8 cellular contexts compared by ENCODE assay signal in the genomic region with DNA sequence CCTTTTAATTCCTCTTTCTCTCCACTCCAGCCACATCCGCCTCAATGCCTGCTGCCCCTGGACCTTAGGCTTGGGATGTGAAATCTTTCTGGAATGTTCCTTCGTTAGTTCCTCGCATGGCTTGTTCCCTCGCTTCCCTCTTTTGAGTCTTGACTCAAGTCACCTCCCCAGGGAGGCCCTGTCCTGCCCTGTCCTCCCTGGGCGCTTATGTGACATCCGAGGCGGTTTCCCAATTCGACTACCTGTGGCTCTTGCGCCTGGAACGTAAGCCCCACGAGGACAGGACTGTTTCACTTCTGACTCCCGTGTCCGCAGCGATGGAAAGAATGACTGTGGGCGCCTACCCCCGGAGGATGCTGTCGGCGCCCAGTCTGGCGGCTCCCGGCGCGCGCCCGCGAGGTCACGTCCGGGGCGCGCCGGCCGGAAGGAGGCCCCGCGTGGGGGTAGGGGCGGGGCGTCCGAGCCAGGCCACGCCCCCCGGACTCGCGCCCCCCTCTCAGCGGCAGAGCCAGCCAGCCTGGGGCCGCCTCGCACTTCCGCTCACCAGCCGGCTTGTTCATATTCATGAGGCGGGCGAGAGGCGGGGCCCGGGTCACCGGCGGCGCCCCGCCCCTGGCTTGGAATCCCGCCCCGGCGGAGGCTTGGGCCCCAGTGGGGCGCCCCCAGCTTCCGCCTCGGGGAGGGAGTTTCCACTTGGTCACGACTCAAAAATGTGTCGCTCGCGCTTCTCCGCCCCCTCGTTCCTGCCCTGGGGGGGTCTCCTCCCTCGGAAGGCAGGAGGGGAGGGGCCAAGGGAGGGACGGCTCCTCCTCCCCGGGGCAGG. TPM values are rescaled to one million over a fixed set of nuclear protein-coding genes. Genes with fewer than 3 reads are reported as not detected.
DNase-seq lines count a peak whose midpoint lies in the region; TF ChIP-seq lines count a peak whose summit lies in the region.

No MANE protein-coding gene starts in this region.

- H3K9me3 ChIP-seq in MM.1S (replicated peaks; ENCODE audit: insufficient read depth, low read length): no peaks in the 10 kb centered on the region
- H3K9me3 ChIP-seq in adipocyte (ENCODE audit: control insufficient read depth, low read length): no peaks in the 10 kb centered on the region
- no peaks in the 10 kb centered on the region for H3K9me3 ChIP-seq in left ventricle myocardium inferior (replicated peaks)

- H3K36me3 Mint-ChIP-seq in progenitor cell of endocrine pancreas (ENCODE audit: insufficient read depth): peaks cover 1% of the 10 kb centered on the region

- H3K4me3 Mint-ChIP-seq in progenitor cell of endocrine pancreas (ENCODE audit: low read depth): peak overlapping the region; percentile 90

- H3K4me2 ChIP-seq in MM.1S (ENCODE audit: low read depth, low read length): peak overlapping the region; percentile 93

- TF ChIP-seq CTCF in GM06990 (IDR thresholded peaks at IDR 0.05; ENCODE audit: insufficient read depth, low read length, poor library complexity, severe bottlenecking) (no peak), MM.1S (IDR thresholded peaks at IDR 0.05; ENCODE audit: low read length) (no peak), left ventricle myocardium inferior (IDR thresholded peaks at IDR 0.05; ENCODE audit: borderline replicate concordance) (no peak), progenitor cell of endocrine pancreas (IDR thresholded peaks at IDR 0.05; ENCODE audit: unreplicated experiment) (no peak)

- H3K9me3 Mint-ChIP-seq in progenitor cell of endocrine pancreas (ENCODE audit: low read depth): no peaks in the 10 kb centered on the region

- no peaks in the 10 kb centered on the region for H3K27me3 ChIP-seq in GM06990 (replicated peaks; ENCODE audit: control insufficient read depth, insufficient read depth, low read length)
- no peaks in the 10 kb centered on the region for H3K27me3 ChIP-seq in MM.1S (replicated peaks; ENCODE audit: insufficient read depth, low read length)
- H3K27me3 ChIP-seq in adipocyte (replicated peaks; ENCODE audit: control insufficient read depth, insufficient read depth, low read length): no peaks in the 10 kb centered on the region
- no peaks in the 10 kb centered on the region for H3K27me3 ChIP-seq in left ventricle myocardium inferior (ENCODE audit: low read depth)

- H2AFZ ChIP-seq in MM.1S (ENCODE audit: low read length): peak overlapping the region; percentile 77

- peak; percentile 98 for DNase-seq in GM06990 (ENCODE audit: extremely low read depth, insufficient read length)
- peak; percentile 97 for DNase-seq in HCEC 1CT
- DNase-seq in MM.1S: peak; percentile 97
- DNase-seq in SW 1271 (lab: John Stamatoyannopoulos, UW): peak; percentile 75 to 85
- DNase-seq in adipocyte (ENCODE audit: low read depth): peak; percentile 98
- peak; percentile 94 for DNase-seq in left ventricle myocardium inferior
- peak; percentile 91 for DNase-seq in progenitor cell of endocrine pancreas (ENCODE audit: low spot score, unreplicated experiment)
- DNase-seq in ureter (ENCODE audit: low spot score): peak; percentile 94

- H3K4me3 ChIP-seq in GM06990 (replicated peaks; ENCODE audit: low read depth, low read length) (peak overlapping the region; percentile 93), MM.1S (ENCODE audit: low read length) (peak overlapping the region; percentile 92), adipocyte (ENCODE audit: low read length) (peak overlapping the region; percentile 83), left ventricle myocardium inferior (peak overlapping the region; percentile 70)

- intact Hi-C loops in left ventricle myocardium inferior (cut with micrococcal nuclease): no loop called here

- H3K9ac ChIP-seq in MM.1S (ENCODE audit: low read length) (peak overlapping the region; percentile 78), adipocyte (ENCODE audit: low read length) (peak overlapping the region; percentile 78)

- peaks cover 7% of the 10 kb centered on the region; the same call in 1 of the 2 replicates for H3K79me2 ChIP-seq in MM.1S (ENCODE audit: low read length)

- H3K27ac ChIP-seq in MM.1S (ENCODE audit: low read length) (peak overlapping the region; percentile 71), left ventricle myocardium inferior (replicated peaks) (peak overlapping the region; percentile 90)

- H3K9me2 ChIP-seq in MM.1S (replicated peaks; ENCODE audit: insufficient read depth, low read length): no peaks in the 10 kb centered on the region

- peaks cover 20% of the 10 kb centered on the region for H3F3A ChIP-seq in MM.1S (ENCODE audit: insufficient read depth, low read length)

- H3K4me1 ChIP-seq in MM.1S (ENCODE audit: low read length): peaks cover 13% of the 10 kb centered on the region
- peaks cover 17% of the 10 kb centered on the region for H3K4me1 ChIP-seq in adipocyte (ENCODE audit: control insufficient read depth, insufficient read depth, low read length)
- H3K4me1 ChIP-seq in left ventricle myocardium inferior: peaks cover 25% of the 10 kb centered on the region

- peak overlapping the region; percentile 93 for H3K27ac Mint-ChIP-seq in progenitor cell of endocrine pancreas

- H3K36me3 ChIP-seq in GM06990 (ENCODE audit: control insufficient read depth, insufficient read depth, low read length) (peaks cover 2% of the 10 kb centered on the region), MM.1S (replicated peaks; ENCODE audit: insufficient read depth, low read length) (no peaks in the 10 kb centered on the region), adipocyte (ENCODE audit: control insufficient read depth, insufficient read depth, low read length, severe bottlenecking) (no peaks in the 10 kb centered on the region), left ventricle myocardium inferior (no peaks in the 10 kb centered on the region)

- H3K4me1 Mint-ChIP-seq in progenitor cell of endocrine pancreas (ENCODE audit: low read depth): peaks cover 9% of the 10 kb centered on the region

- no peaks in the 10 kb centered on the region for H4K20me1 ChIP-seq in MM.1S (ENCODE audit: insufficient read depth, low read length)

- H3K27me3 Mint-ChIP-seq in progenitor cell of endocrine pancreas: no peaks in the 10 kb centered on the region

RNA-seq across cellular contexts. Expression of gene GLIS2, which starts 8.4 kb away (rescaled TPM):
- total RNA-seq in left ventricle myocardium inferior: 17.2 TPM
- 22.2 and 23.2 TPM in 2 replicates for total RNA-seq in progenitor cell of endocrine pancreas
- total RNA-seq in ureter: 11.7 TPM

RNA-seq across cellular contexts. Expression of gene TFAP4, which starts 34.6 kb away (rescaled TPM):
- total RNA-seq in left ventricle myocardium inferior: 2.6 TPM
- 22.9 and 29.0 TPM in 2 replicates for total RNA-seq in progenitor cell of endocrine pancreas
- 18.1 TPM for total RNA-seq in ureter

RNA-seq across cellular contexts. Expression of gene PAM16, which starts 43.7 kb away (rescaled TPM):
- 67.3 TPM for total RNA-seq in left ventricle myocardium inferior
- 33.5 and 36.7 TPM in 2 replicates for total RNA-seq in progenitor cell of endocrine pancreas
- 58.6 TPM for total RNA-seq in ureter

Comparison
In these comparisons a context has a peak if more than half of its experiments do, and no peak if none do; other contexts are left out.
1. Peak in every context shown above with its lines: DNase-seq, H3K4me3 ChIP-seq and H3K27ac ChIP-seq.